Comparison of ENCODE assay signal across 8 cellular contexts in genomic region chr6:13712485-13712990, GRCh38. TPM values are rescaled to one million over a fixed set of nuclear protein-coding genes. Genes with fewer than 3 reads are reported as not detected.
A peak's percentile ranks its signal among the peaks of the same experiment; 100 is the strongest.
DNase-seq lines count a peak whose midpoint lies in the region; ATAC-seq and TF ChIP-seq lines count a peak whose summit lies in the region.

No MANE protein-coding gene starts in this region.

- CTCF ChIA-PET in activated CD8-positive, alpha-beta T cell treated with anti-CD3 and anti-CD28 coated beads, Interleukin-2, amount 10 ng/mL, durations not matched to agents 7 days and 5 days (lab: Charles Lee): interaction anchor here (1.5 to 5.0 kb wide), 4 partner anchors 11 to 138 kb away, joined by 3 to 36 read pairs (median 8); partner anchors contain the start of genes NOL7 and SIRT5

- H3K27ac Mint-ChIP-seq in activated CD8-positive, alpha-beta T cell treated with anti-CD3 and anti-CD28 coated beads, Interleukin-2, amount 10 ng/mL, durations not matched to agents 7 days and 5 days: peak overlapping the region; percentile 97

- H3K4me1 Mint-ChIP-seq in activated CD8-positive, alpha-beta T cell treated with anti-CD3 and anti-CD28 coated beads, Interleukin-2, amount 10 ng/mL, durations not matched to agents 7 days and 5 days (ENCODE audit: low read depth): peaks cover 46% of the 10 kb centered on the region

- peak overlapping the region; percentile 88 for H3K4me3 Mint-ChIP-seq in activated CD8-positive, alpha-beta T cell treated with anti-CD3 and anti-CD28 coated beads, Interleukin-2, amount 10 ng/mL, durations not matched to agents 7 days and 5 days

- H3K27ac ChIP-seq in cardiac muscle cell (peak overlapping the region; percentile 95), right atrium auricular region (peak overlapping the region; percentile 95 to 96)

- H3K4me2 ChIP-seq in skeletal muscle satellite cell (ENCODE audit: low read length): peak overlapping the region; percentile 95

- peak in 1 of 2 donors; percentile 63 for DNase-seq in cardiac muscle cell (ENCODE audit: low read depth in 1 of 2, low spot score in 1 of 2)
- no peak for DNase-seq in Right ventricle myocardium inferior (ENCODE audit: missing footprints)
- no peak for DNase-seq in activated CD8-positive, alpha-beta T cell treated with anti-CD3 and anti-CD28 coated beads, Interleukin-2, amount 10 ng/mL, durations not matched to agents 7 days and 5 days
- no peak for DNase-seq in right atrium auricular region (ENCODE audit: low spot score)
- no peak for DNase-seq in ecto neural progenitor cell (ENCODE audit: low spot score)

- no peaks in the 10 kb centered on the region for H3K27me3 Mint-ChIP-seq in activated CD8-positive, alpha-beta T cell treated with anti-CD3 and anti-CD28 coated beads, Interleukin-2, amount 10 ng/mL, durations not matched to agents 7 days and 5 days (ENCODE audit: low read depth)

- POLR2A ChIA-PET in activated CD8-positive, alpha-beta T cell treated with anti-CD3 and anti-CD28 coated beads, Interleukin-2, amount 10 ng/mL, durations not matched to agents 7 days and 5 days (lab: Charles Lee): interaction anchor here (1.4 to 3.7 kb wide), 4 partner anchors 17 to 102 kb away, joined by 4 to 20 read pairs (median 8); partner anchors contain the start of genes MCUR1 and NOL7

- peaks cover 29% of the 10 kb centered on the region for H3K4me1 ChIP-seq in cardiac muscle cell (ENCODE audit: low read depth)
- peaks cover 0 to 24% of the 10 kb centered on the region in 2 donors for H3K4me1 ChIP-seq in right atrium auricular region
- H3K4me1 ChIP-seq in skeletal muscle satellite cell (ENCODE audit: control insufficient read depth, insufficient read depth, low read length): peaks cover 24% of the 10 kb centered on the region

- TF ChIP-seq CTCF in cardiac muscle cell (IDR thresholded peaks at IDR 0.05; ENCODE audit: low read depth, low read length): no peak
- no peak for TF ChIP-seq CTCF in right atrium auricular region (IDR thresholded peaks at IDR 0.05)

- H3K27me3 ChIP-seq in cardiac muscle cell (peaks cover 2% of the 10 kb centered on the region), right atrium auricular region (no peaks in the 10 kb centered on the region), skeletal muscle satellite cell (ENCODE audit: control insufficient read depth, insufficient read depth, low read length) (no peaks in the 10 kb centered on the region)

- H3K36me3 ChIP-seq in cardiac muscle cell: no peaks in the 10 kb centered on the region
- H3K36me3 ChIP-seq in right atrium auricular region: no peaks in the 10 kb centered on the region
- no peaks in the 10 kb centered on the region for H3K36me3 ChIP-seq in skeletal muscle satellite cell (ENCODE audit: insufficient read depth, low read length)

- peaks cover 5% of the 10 kb centered on the region for H3K9me3 Mint-ChIP-seq in activated CD8-positive, alpha-beta T cell treated with anti-CD3 and anti-CD28 coated beads, Interleukin-2, amount 10 ng/mL, durations not matched to agents 7 days and 5 days (ENCODE audit: insufficient read depth)

- peaks cover 26% of the 10 kb centered on the region for H3K36me3 Mint-ChIP-seq in activated CD8-positive, alpha-beta T cell treated with anti-CD3 and anti-CD28 coated beads, Interleukin-2, amount 10 ng/mL, durations not matched to agents 7 days and 5 days (ENCODE audit: low read depth)

- peak overlapping the region; percentile 91 for H3K9ac ChIP-seq in skeletal muscle satellite cell (ENCODE audit: low read depth, low read length)

- H3K9me3 ChIP-seq in cardiac muscle cell (ENCODE audit: low read depth): no peaks in the 10 kb centered on the region
- H3K9me3 ChIP-seq in right atrium auricular region: no peaks in the 10 kb centered on the region
- no peaks in the 10 kb centered on the region for H3K9me3 ChIP-seq in skeletal muscle satellite cell (replicated peaks; ENCODE audit: low read length)

- H3K4me3 ChIP-seq in cardiac muscle cell (peak overlapping the region; percentile 65), right atrium auricular region (peak overlapping the region; percentile 62 to 80), skeletal muscle satellite cell (ENCODE audit: low read length) (peak overlapping the region; percentile 92)

- intact Hi-C loops in Right ventricle myocardium inferior (cut with DNase I): loop anchor here (1.0 to 5.0 kb wide), 4 partner anchors 55 to 135 kb away; partner anchors contain the start of genes MCUR1 and NOL7

- no peak for ATAC-seq in Right ventricle myocardium inferior
- ATAC-seq in activated CD8-positive, alpha-beta T cell treated with anti-CD3 and anti-CD28 coated beads, Interleukin-2, amount 10 ng/mL, durations not matched to agents 7 days and 5 days: no peak
- no peak for ATAC-seq in GM18907 (IDR thresholded peaks at IDR 0.05; ENCODE audit: unreplicated experiment)
- ATAC-seq in GM19324 (IDR thresholded peaks at IDR 0.05; ENCODE audit: low FRiP score, unreplicated experiment): no peak

RNA-seq across cellular contexts. Expression of gene RANBP9, which starts 0.9 kb away (rescaled TPM):
- total RNA-seq in cardiac muscle cell (32.3 and 35.2 TPM in 2 replicates), Right ventricle myocardium inferior (32.3 TPM), right atrium auricular region (10 to 100 TPM; 28.4 TPM)
- 42.4 and 55.4 TPM in 2 replicates for polyA plus RNA-seq in cardiac muscle cell
- 10 to 100 TPM; 50.0 to 53.4 TPM for total RNA-seq in activated CD8-positive, alpha-beta T cell treated with anti-CD3 and anti-CD28 coated beads, Interleukin-2, amount 10 ng/mL, durations not matched to agents 7 days and 5 days
- total RNA-seq in skeletal muscle satellite cell (2012; rRNA removed): 15.5 and 15.7 TPM in 2 replicates
